27 cellular contexts compared by ENCODE assay signal in the genomic region with DNA sequence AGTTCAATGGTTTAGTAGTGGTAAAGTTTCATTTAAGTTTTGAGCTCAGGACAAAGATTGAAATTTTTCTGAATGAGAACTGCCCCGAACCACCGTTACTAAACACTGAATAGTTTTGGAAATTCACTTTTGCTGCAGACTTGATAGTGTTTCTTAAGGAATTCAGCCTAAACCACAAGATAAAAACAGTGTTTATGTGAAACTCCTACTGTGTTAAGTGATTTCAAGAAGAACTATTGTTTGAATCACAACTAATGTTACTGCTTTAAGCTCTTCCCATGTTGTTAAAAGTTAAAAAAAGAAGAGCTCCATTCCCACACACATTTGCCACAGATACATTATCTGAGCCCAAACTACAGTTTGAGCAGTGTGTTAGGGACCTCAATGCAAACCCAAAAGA.
A peak's percentile ranks its signal among the peaks of the same experiment; 100 is the strongest.
DNase-seq lines count a peak whose midpoint lies in the region; ATAC-seq, FAIRE-seq and TF ChIP-seq lines count a peak whose summit lies in the region.
"Had no signal": no experiment of that assay in that cellular context is flagged by ENCODE, and none has a peak within 500 bp of the region (broad histone marks: within the 10 kb centered on the region; RNA-seq: fewer than 3 reads in every experiment).

No MANE protein-coding gene starts in this region.

- BruUV-seq in A673 (replicated peaks; lab: Mats Ljungman, UMichigan) = TSS peak; percentile 8

- no peak overlapping the region for H2BK5ac ChIP-seq in mesenchymal stem cell (ENCODE audit: low read depth, low read length, poor library complexity, severe bottlenecking)

- H3K9me3 ChIP-seq in A673 (ENCODE audit: low read depth, low read length, poor library complexity, severe bottlenecking) (no peaks in the 10 kb centered on the region), astrocyte (ENCODE audit: insufficient read depth, low read depth, low read length) (no peaks in the 10 kb centered on the region), mesenchymal stem cell (ENCODE audit: control insufficient read depth, low read length) (no peaks in the 10 kb centered on the region)
- H3K9me3 ChIP-seq: BE2C had no signal

- H3K79me1 ChIP-seq in mesenchymal stem cell (replicated peaks; ENCODE audit: low read length, poor library complexity, severe bottlenecking) = no peaks in the 10 kb centered on the region

- no peak overlapping the region for H3K23ac ChIP-seq in mesenchymal stem cell (ENCODE audit: low read length in 2 of 2)

- no peak for TF ChIP-seq POLR2A in lower leg skin (IDR thresholded peaks at IDR 0.05)

- H3K4me2 ChIP-seq in astrocyte (ENCODE audit: low read length) (no peak overlapping the region), mesenchymal stem cell (ENCODE audit: low read length, poor library complexity, severe bottlenecking) (no peak overlapping the region)

- H3K27ac ChIP-seq in A673 (ENCODE audit: low read depth, low read length, poor library complexity, severe bottlenecking) (no peak overlapping the region), astrocyte (ENCODE audit: low read depth, low read length) (no peak overlapping the region), mesenchymal stem cell (ENCODE audit: low read length, poor library complexity, severe bottlenecking) (no peak overlapping the region)
- H3K27ac ChIP-seq: 22Rv1, RWPE1 had no signal

- H3K36me3 ChIP-seq in A673 (ENCODE audit: insufficient read depth, low read length, poor library complexity, severe bottlenecking) = no peaks in the 10 kb centered on the region
- no peaks in the 10 kb centered on the region for H3K36me3 ChIP-seq in astrocyte (ENCODE audit: insufficient read depth, low read length)
- H3K36me3 ChIP-seq in mesenchymal stem cell (ENCODE audit: control insufficient read depth in 1 of 2, insufficient read depth in 2 of 2, low read depth in 1 of 2, low read length in 2 of 2) = peaks cover under 1 to 5% of the 10 kb centered on the region in 2 experiments
- H3K36me3 ChIP-seq: BE2C had no signal

- H3K79me2 ChIP-seq in astrocyte (ENCODE audit: insufficient read depth, low read length) = no peaks in the 10 kb centered on the region

- H3K27me3 Mint-ChIP-seq in astrocyte (ENCODE audit: low read depth, unreplicated experiment) = no peaks in the 10 kb centered on the region
- H3K27me3 Mint-ChIP-seq in activated CD4-positive, alpha-beta memory T cell treated with anti-CD3 and anti-CD28 coated beads, Interleukin-2, amount 10 ng/mL, durations not matched to agents 7 days and 5 days = peaks cover 14% of the 10 kb centered on the region

- H4K91ac ChIP-seq in mesenchymal stem cell (ENCODE audit: low read length) = no peak overlapping the region

- H3K27me3 ChIP-seq in A673 (replicated peaks; ENCODE audit: insufficient read depth, low read depth, low read length, poor library complexity) (no peaks in the 10 kb centered on the region), astrocyte (ENCODE audit: insufficient read depth, low read length) (peaks cover under 1% of the 10 kb centered on the region), mesenchymal stem cell (ENCODE audit: control insufficient read depth in 1 of 2, insufficient read depth in 1 of 2, low read length in 2 of 2) (peaks cover 6 to 13% of the 10 kb centered on the region in 2 experiments)
- H3K27me3 ChIP-seq: BE2C had no signal

- TF ChIP-seq CTCF in A673 (conservative IDR thresholded peaks at IDR 0.05; ENCODE audit: low read depth, low read length) (no peak), astrocyte (IDR thresholded peaks at IDR 0.05; ENCODE audit: insufficient read depth, low read depth, low read length) (no peak), lower leg skin (IDR thresholded peaks at IDR 0.05) (no peak)

- FAIRE-seq in astrocyte (lab: Jason Lieb, UNC) = no peak
- FAIRE-seq: GM12892, GM19239 had no signal

- POLR2A ChIA-PET in A673 (lab: Charles Lee; ENCODE audit: low non-redundant PET) = no interaction called here
- POLR2A ChIA-PET in activated CD4-positive, alpha-beta memory T cell treated with anti-CD3 and anti-CD28 coated beads, Interleukin-2, amount 10 ng/mL, durations not matched to agents 7 days and 5 days (lab: Charles Lee) = interaction anchor here (1.2 kb wide), 1 partner anchor 39 kb away, joined by 5 read pairs; no protein-coding TSS in a partner anchor

- H3K9me3 Mint-ChIP-seq in astrocyte (ENCODE audit: unreplicated experiment) = no peaks in the 10 kb centered on the region
- H3K9me3 Mint-ChIP-seq in activated CD4-positive, alpha-beta memory T cell treated with anti-CD3 and anti-CD28 coated beads, Interleukin-2, amount 10 ng/mL, durations not matched to agents 7 days and 5 days = no peaks in the 10 kb centered on the region
- H3K9me3 Mint-ChIP-seq: CD8-positive, alpha-beta memory T cell had no signal

- H3K4me1 ChIP-seq in A673 (ENCODE audit: insufficient read depth, low read length, poor library complexity, severe bottlenecking) (no peaks in the 10 kb centered on the region), astrocyte (ENCODE audit: insufficient read depth, low read length) (no peaks in the 10 kb centered on the region), mesenchymal stem cell (ENCODE audit: control insufficient read depth, insufficient read depth, low read depth, low read length) (no peaks in the 10 kb centered on the region)
- H3K4me1 ChIP-seq: BE2C had no signal

- H3K36me3 Mint-ChIP-seq in astrocyte (ENCODE audit: low read depth, unreplicated experiment) = no peaks in the 10 kb centered on the region
- no peaks in the 10 kb centered on the region for H3K36me3 Mint-ChIP-seq in activated CD4-positive, alpha-beta memory T cell treated with anti-CD3 and anti-CD28 coated beads, Interleukin-2, amount 10 ng/mL, durations not matched to agents 7 days and 5 days (ENCODE audit: low read depth)
- H3K36me3 Mint-ChIP-seq: CD14-positive monocyte; CD8-positive, alpha-beta memory T cell had no signal

- intact Hi-C loops in A673 (cut with micrococcal nuclease; ENCODE audit: unreplicated experiment) (no loop called here), lower leg skin (cut with DNase I; ENCODE audit: low total_unique reads) (no loop called here)

- H4K8ac ChIP-seq in mesenchymal stem cell (ENCODE audit: low read length) = no peak overlapping the region

- no peak overlapping the region for H3K14ac ChIP-seq in mesenchymal stem cell (ENCODE audit: low read length in 2 of 2)

- H4K20me1 ChIP-seq in astrocyte (ENCODE audit: insufficient read depth, low read length) = no peaks in the 10 kb centered on the region

- H3K18ac ChIP-seq in mesenchymal stem cell (ENCODE audit: low read depth in 1 of 2, low read length in 2 of 2) = no peak overlapping the region

- peaks cover 6% of the 10 kb centered on the region for H3K4me1 Mint-ChIP-seq in astrocyte (ENCODE audit: low read depth, unreplicated experiment)
- peaks cover 2% of the 10 kb centered on the region for H3K4me1 Mint-ChIP-seq in activated CD4-positive, alpha-beta memory T cell treated with anti-CD3 and anti-CD28 coated beads, Interleukin-2, amount 10 ng/mL, durations not matched to agents 7 days and 5 days

- CTCF ChIA-PET in A673 (lab: Charles Lee) = no interaction called here
- CTCF ChIA-PET in activated CD4-positive, alpha-beta memory T cell treated with anti-CD3 and anti-CD28 coated beads, Interleukin-2, amount 10 ng/mL, durations not matched to agents 7 days and 5 days (lab: Charles Lee) = no interaction called here

- no peak overlapping the region for H3K4me3 Mint-ChIP-seq in astrocyte (ENCODE audit: unreplicated experiment)
- no peak overlapping the region for H3K4me3 Mint-ChIP-seq in activated CD4-positive, alpha-beta memory T cell treated with anti-CD3 and anti-CD28 coated beads, Interleukin-2, amount 10 ng/mL, durations not matched to agents 7 days and 5 days
- H3K4me3 Mint-ChIP-seq: CD14-positive monocyte; CD8-positive, alpha-beta memory T cell had no signal

- H2BK15ac ChIP-seq in mesenchymal stem cell (ENCODE audit: low read depth, poor library complexity, severe bottlenecking) = no peak overlapping the region

- no peak overlapping the region for H2AK5ac ChIP-seq in mesenchymal stem cell (ENCODE audit: low read length, severe bottlenecking)

- DNase-seq in A673 (ENCODE audit: low spot score) = no peak
- DNase-seq in astrocyte (ENCODE audit: low read depth) = peak; percentile 50
- DNase-seq in fibroblast of peridontal ligament (ENCODE audit: extremely low read depth) = peak; percentile 59
- peak; percentile 22 for DNase-seq in mesenchymal stem cell
- no peak for DNase-seq in NOMO-1 (lab: John Stamatoyannopoulos, UW; ENCODE audit: unreplicated experiment in 2 of 2)
- no peak for DNase-seq in lower leg skin (ENCODE audit: low spot score in 2 of 2)
- DNase-seq in activated CD4-positive, alpha-beta memory T cell treated with anti-CD3 and anti-CD28 coated beads, Interleukin-2, amount 10 ng/mL, durations not matched to agents 7 days and 5 days = no peak
- DNase-seq: ACHN; BE2C; CD8-positive, alpha-beta memory T cell; DMS 273 treated with DMSO at 0.1 percent for 48 hours; DMS79; Kasumi-1; NCI-H1105 treated with DMSO at 0.1 percent for 48 hours; NCI-H2029; NCI-H446 treated with DMSO at 0.1 percent for 48 hours; NCI-H526; NCI-H82; NK-92 treated with Interleukin-12 subunit alpha and Interleukin-12 subunit beta, amount 100 ng/mL, for 24 hours; SHP77 treated with DMSO at 0.1 percent for 48 hours had no signal

- H3K4me3 ChIP-seq in A673 (ENCODE audit: low read depth, low read length, poor library complexity, severe bottlenecking) = no peak overlapping the region
- H3K4me3 ChIP-seq in astrocyte (ENCODE audit: insufficient read depth, low read depth, low read length) = no peak overlapping the region
- H3K4me3 ChIP-seq in mesenchymal stem cell (ENCODE audit: insufficient read depth in 1 of 2, low read depth in 1 of 2, low read length in 2 of 2) = no peak overlapping the region
- H3K4me3 ChIP-seq in lower leg skin (ENCODE audit: low read depth, poor library complexity, severe bottlenecking) = no peak overlapping the region

- no peak overlapping the region for H3K4ac ChIP-seq in mesenchymal stem cell (ENCODE audit: low read depth in 1 of 2, low read length in 2 of 2)

- no peak overlapping the region for H2BK120ac ChIP-seq in mesenchymal stem cell (ENCODE audit: low read depth, low read length)

- ATAC-seq in HG02840 (IDR thresholded peaks at IDR 0.05; ENCODE audit: low FRiP score, unreplicated experiment) = no peak
- ATAC-seq: HCT116 had no signal

- WGBS in mesenchymal stem cell = no CpG with 5 or more reads among the region's 2 CpGs
- WGBS in lower leg skin, 2 donors = 89 to 92% methylated on average over 2 of the region's 2 CpGs

- H2AFZ ChIP-seq in astrocyte (ENCODE audit: low read depth, low read length) (no peak overlapping the region), mesenchymal stem cell (ENCODE audit: low read depth, low read length) (no peak overlapping the region)

- H3K9ac ChIP-seq in astrocyte (ENCODE audit: low read length) = no peak overlapping the region
- no peak overlapping the region for H3K9ac ChIP-seq in mesenchymal stem cell (ENCODE audit: low read length)

- no peak overlapping the region for H2BK12ac ChIP-seq in mesenchymal stem cell (ENCODE audit: low read length in 2 of 2)

- no peak overlapping the region for H3K27ac Mint-ChIP-seq in astrocyte (ENCODE audit: unreplicated experiment)
- no peak overlapping the region for H3K27ac Mint-ChIP-seq in activated CD4-positive, alpha-beta memory T cell treated with anti-CD3 and anti-CD28 coated beads, Interleukin-2, amount 10 ng/mL, durations not matched to agents 7 days and 5 days
- H3K27ac Mint-ChIP-seq: CD14-positive monocyte; CD8-positive, alpha-beta memory T cell had no signal

Comparison
In these comparisons a context has a peak if more than half of its experiments do, and no peak if none do; other contexts are left out.
1. DNase-seq: peak in astrocyte (single experiment), fibroblast of peridontal ligament (single experiment) and mesenchymal stem cell (single experiment); none in A673 (single experiment), NOMO-1 (0 of 2), lower leg skin (0 of 2) and activated CD4-positive, alpha-beta memory T cell treated with anti-CD3 and anti-CD28 coated beads, Interleukin-2, amount 10 ng/mL, durations not matched to agents 7 days and 5 days (single experiment).